Comparison of ENCODE assay signal across 9 cellular contexts in the genomic region with DNA sequence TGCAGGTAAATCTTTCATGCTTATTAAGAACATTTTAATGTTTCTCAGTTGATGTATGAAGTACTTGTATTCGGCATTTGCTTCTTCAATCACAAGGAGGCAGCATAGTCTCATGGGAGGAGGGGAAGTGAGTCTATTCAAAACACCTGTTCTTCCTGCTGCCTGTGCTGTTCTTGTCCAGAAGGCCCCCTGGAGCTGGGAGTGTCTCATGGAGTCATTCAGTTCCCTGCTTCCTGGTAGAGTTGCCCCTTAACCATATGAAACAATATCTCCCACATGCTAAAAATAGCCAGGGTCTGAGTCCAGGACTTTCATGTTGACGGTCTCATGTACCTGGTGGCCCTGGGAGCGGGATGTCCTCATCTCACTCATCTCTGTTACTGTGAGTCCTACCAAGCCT. TPM values are rescaled to one million over a fixed set of nuclear protein-coding genes. Genes with fewer than 3 reads are reported as not detected.
DNase-seq lines count a peak whose midpoint lies in the region; ATAC-seq and TF ChIP-seq lines count a peak whose summit lies in the region.
"Had no signal": no experiment of that assay in that cellular context is flagged by ENCODE, and none has a peak within 500 bp of the region (broad histone marks: within the 10 kb centered on the region; RNA-seq: fewer than 3 reads in every experiment).

No MANE protein-coding gene starts in this region.

- H3K36me3 Mint-ChIP-seq in activated CD4-positive, alpha-beta T cell treated with anti-CD3 and anti-CD28 coated beads, Interleukin-2, amount 10 ng/mL, durations not matched to agents 24 days and 14 days (ENCODE audit: low read depth) = no peaks in the 10 kb centered on the region

- no peaks in the 10 kb centered on the region for H3K9me3 Mint-ChIP-seq in activated CD4-positive, alpha-beta T cell treated with anti-CD3 and anti-CD28 coated beads, Interleukin-2, amount 10 ng/mL, durations not matched to agents 24 days and 14 days
- H3K9me3 Mint-ChIP-seq in stimulated activated naive CD8-positive, alpha-beta T cell treated with anti-CD3 and anti-CD28 coated beads, Interleukin-15, amount 100 ng/mL, for 72 hours = no peaks in the 10 kb centered on the region

- peak; percentile 83 for ATAC-seq in stimulated activated naive CD8-positive, alpha-beta T cell treated with anti-CD3 and anti-CD28 coated beads, Interleukin-15, amount 100 ng/mL, for 72 hours
- no peak for ATAC-seq in HG03095 (IDR thresholded peaks at IDR 0.05; ENCODE audit: unreplicated experiment)

- intact Hi-C loops in activated CD4-positive, alpha-beta T cell treated with anti-CD3 and anti-CD28 coated beads, Interleukin-2, amount 10 ng/mL, durations not matched to agents 24 days and 14 days (cut with micrococcal nuclease) = loop anchor here (1.0 kb wide), 1 partner anchor 293 kb away; no protein-coding TSS in a partner anchor

- peaks cover 25% of the 10 kb centered on the region for H3K4me1 Mint-ChIP-seq in activated CD4-positive, alpha-beta T cell treated with anti-CD3 and anti-CD28 coated beads, Interleukin-2, amount 10 ng/mL, durations not matched to agents 24 days and 14 days
- H3K4me1 Mint-ChIP-seq in stimulated activated naive CD8-positive, alpha-beta T cell treated with anti-CD3 and anti-CD28 coated beads, Interleukin-15, amount 100 ng/mL, for 72 hours = peaks cover 47% of the 10 kb centered on the region

- H3K27ac Mint-ChIP-seq in activated CD4-positive, alpha-beta T cell treated with anti-CD3 and anti-CD28 coated beads, Interleukin-2, amount 10 ng/mL, durations not matched to agents 24 days and 14 days = peak overlapping the region; percentile 25
- no peak overlapping the region for H3K27ac Mint-ChIP-seq in stimulated activated naive CD8-positive, alpha-beta T cell treated with anti-CD3 and anti-CD28 coated beads, Interleukin-15, amount 100 ng/mL, for 72 hours

- peak; percentile 62 for TF ChIP-seq CTCF in LNCAP (IDR thresholded peaks at IDR 0.05)
- TF ChIP-seq CTCF in Peyer's patch (IDR thresholded peaks at IDR 0.05) = peak; percentile 11 to 78 (median 60)
- peak; percentile 56 for TF ChIP-seq CTCF in fibroblast of pulmonary artery (IDR thresholded peaks at IDR 0.05; ENCODE audit: low read length, missing control alignments)

- H3K4me3 ChIP-seq in Peyer's patch (no peak overlapping the region), fibroblast of pulmonary artery (replicated peaks; ENCODE audit: low read depth, low read length) (no peak overlapping the region)

- no peak for TF ChIP-seq POLR2A in Peyer's patch (IDR thresholded peaks at IDR 0.05)

- H3K4me3 Mint-ChIP-seq in activated CD4-positive, alpha-beta T cell treated with anti-CD3 and anti-CD28 coated beads, Interleukin-2, amount 10 ng/mL, durations not matched to agents 24 days and 14 days = no peak overlapping the region
- no peak overlapping the region for H3K4me3 Mint-ChIP-seq in stimulated activated naive CD8-positive, alpha-beta T cell treated with anti-CD3 and anti-CD28 coated beads, Interleukin-15, amount 100 ng/mL, for 72 hours

- no peaks in the 10 kb centered on the region for H3K9me3 ChIP-seq in Peyer's patch

- DNase-seq in activated CD4-positive, alpha-beta T cell treated with anti-CD3 and anti-CD28 coated beads, Interleukin-2, amount 10 ng/mL, durations not matched to agents 24 days and 14 days = peak; percentile 84
- no peak for DNase-seq in activated CD4-positive, alpha-beta T cell treated with anti-CD3 and anti-CD28 coated beads for 1 hour
- peak in 1 of 3 donors; percentile 65 for DNase-seq in Peyer's patch
- DNase-seq in fibroblast of pulmonary artery (ENCODE audit: low read depth) = peak; percentile 69
- DNase-seq in stimulated activated naive CD8-positive, alpha-beta T cell treated with anti-CD3 and anti-CD28 coated beads, Interleukin-15, amount 100 ng/mL, for 72 hours = peak; percentile 33 to 44
- DNase-seq in C1 segment of cervical spinal cord (lab: John Stamatoyannopoulos, UW) = no peak

- no peaks in the 10 kb centered on the region for H3K36me3 ChIP-seq in Peyer's patch

- H3K27ac ChIP-seq in Peyer's patch = no peak overlapping the region

- H3K27me3 ChIP-seq in Peyer's patch = no peaks in the 10 kb centered on the region

- peaks cover 0 to 8% (median 0%) of the 10 kb centered on the region in 4 donors for H3K4me1 ChIP-seq in Peyer's patch

- H3K27me3 Mint-ChIP-seq in activated CD4-positive, alpha-beta T cell treated with anti-CD3 and anti-CD28 coated beads, Interleukin-2, amount 10 ng/mL, durations not matched to agents 24 days and 14 days = no peaks in the 10 kb centered on the region
- H3K27me3 Mint-ChIP-seq in stimulated activated naive CD8-positive, alpha-beta T cell treated with anti-CD3 and anti-CD28 coated beads, Interleukin-15, amount 100 ng/mL, for 72 hours = no peaks in the 10 kb centered on the region

RNA-seq across cellular contexts. Expression of a gene that starts 15.5 kb away (rescaled TPM):
- total RNA-seq in activated CD4-positive, alpha-beta T cell treated with anti-CD3 and anti-CD28 coated beads, Interleukin-2, amount 10 ng/mL, durations not matched to agents 24 days and 14 days = 75.2 and 78.2 TPM in 2 replicates
- 10 to 100 TPM; 48.2 to 79.8 (median 66.0) TPM for total RNA-seq in Peyer's patch

RNA-seq across cellular contexts. Expression of a gene that starts 25.1 kb away (rescaled TPM):
- 1.8 and 2.6 TPM in 2 replicates for total RNA-seq in activated CD4-positive, alpha-beta T cell treated with anti-CD3 and anti-CD28 coated beads, Interleukin-2, amount 10 ng/mL, durations not matched to agents 24 days and 14 days
- 10 to 100 TPM; 22.3 to 68.2 (median 35.6) TPM for total RNA-seq in Peyer's patch
- total RNA-seq: activated CD8-positive, alpha-beta memory T cell treated with anti-CD3 and anti-CD28 coated beads for 36 hours had no signal

Comparison
In these comparisons a context has a peak if more than half of its experiments do, and no peak if none do; other contexts are left out.
1. DNase-seq: peak in activated CD4-positive, alpha-beta T cell treated with anti-CD3 and anti-CD28 coated beads, Interleukin-2, amount 10 ng/mL, durations not matched to agents 24 days and 14 days (single experiment), fibroblast of pulmonary artery (single experiment) and stimulated activated naive CD8-positive, alpha-beta T cell treated with anti-CD3 and anti-CD28 coated beads, Interleukin-15, amount 100 ng/mL, for 72 hours (2 of 2); none in activated CD4-positive, alpha-beta T cell treated with anti-CD3 and anti-CD28 coated beads for 1 hour (single experiment) and C1 segment of cervical spinal cord (0 of 14).
2. Peak in every context shown above with its lines, with median percentiles within 50 percentile points of each other: CTCF ChIP-seq.